18 cellular contexts compared by ENCODE assay signal in the genomic region with DNA sequence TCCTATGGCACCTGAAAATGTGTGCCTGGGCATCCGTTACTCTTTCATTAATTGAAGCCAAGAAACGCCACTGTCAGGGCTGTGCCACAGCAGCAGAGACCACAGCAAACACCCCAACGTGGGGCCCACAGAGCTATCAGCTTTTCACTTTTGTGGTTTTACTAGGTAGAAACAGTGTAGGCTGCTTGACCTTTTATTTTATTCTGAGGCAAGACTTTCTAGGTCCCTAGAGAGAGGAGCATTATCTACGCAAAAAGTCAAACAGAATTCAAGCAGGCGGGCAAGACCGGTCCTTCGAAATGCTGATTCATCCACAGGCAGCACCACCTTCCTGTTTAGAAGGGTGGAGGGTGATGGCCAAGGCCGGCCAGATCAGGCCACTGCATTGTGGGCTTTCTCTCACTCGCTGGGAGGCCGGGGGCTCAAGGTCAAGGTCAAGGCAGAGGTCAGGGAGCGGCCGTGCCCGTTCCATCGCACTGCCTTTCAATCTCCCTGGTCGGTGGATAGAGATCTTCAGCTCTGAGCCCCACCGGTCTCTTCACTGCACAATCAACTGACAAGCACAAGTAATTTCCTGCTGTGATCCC.
DNase-seq lines count a peak whose midpoint lies in the region; ATAC-seq and TF ChIP-seq lines count a peak whose summit lies in the region.
"Had no signal": no experiment of that assay in that cellular context is flagged by ENCODE, and none has a peak within 500 bp of the region (broad histone marks: within the 10 kb centered on the region; RNA-seq: fewer than 3 reads in every experiment).

No MANE protein-coding gene starts in this region.

- H3K27me3 ChIP-seq in liver (ENCODE audit: control insufficient read depth in 4 of 4, insufficient read depth in 4 of 4, low read length in 3 of 4): no peaks in the 10 kb centered on the region
- H3K27me3 ChIP-seq in spleen (replicated peaks in 1 of 7): no peaks in the 10 kb centered on the region
- H3K27me3 ChIP-seq: SJCRH30 had no signal

- H3K27ac ChIP-seq in liver (ENCODE audit: low read depth in 1 of 2, low read length in 2 of 2) (no peak overlapping the region), spleen (peak overlapping the region in 3 of 8 donors; percentile 15 to 33 (median 20))
- H3K27ac ChIP-seq: SJCRH30 had no signal

- H3K4me3 ChIP-seq in liver (ENCODE audit: low read depth in 1 of 3, low read length in 3 of 3): no peak overlapping the region
- no peak overlapping the region for H3K4me3 ChIP-seq in spleen
- H3K4me3 ChIP-seq: SJCRH30 had no signal

- no peak overlapping the region for H3K9ac ChIP-seq in liver (ENCODE audit: low read depth in 1 of 2, low read length in 2 of 2)

- TF ChIP-seq POLR2A in spleen (IDR thresholded peaks at IDR 0.05): no peak

- 50% methylated on average over 16 of the region's 16 CpGs for WGBS in liver
- WGBS in spleen, 5 donors: 24 to 35% (median 28%) methylated on average over 16 of the region's 16 CpGs

- peak; percentile 7 for DNase-seq in Daoy (ENCODE audit: low read depth)
- peak; percentile 57 for DNase-seq in OCI-M1 (lab: John Stamatoyannopoulos, UW)
- peak; percentile 74 for DNase-seq in spleen
- DNase-seq in activated CD8-positive, alpha-beta memory T cell treated with anti-CD3 and anti-CD28 coated beads, Interleukin-2, amount 50 U/mL, for 48 hours: no peak
- DNase-seq in activated CD8-positive, alpha-beta memory T cell treated with anti-CD3 and anti-CD28 coated beads for 24 hours: no peak
- DNase-seq: C1 segment of cervical spinal cord, DND-41, GDM1, HFFc6, MV-4-11, NCI-H1436, NCI-H2081 treated with DMSO at 0.1 percent for 48 hours, NCI-H69, PC-3, SJCRH30 had no signal

- H3K36me3 ChIP-seq in liver (ENCODE audit: control insufficient read depth in 4 of 4, insufficient read depth in 3 of 4, low read depth in 1 of 4, low read length in 3 of 4): no peaks in the 10 kb centered on the region
- no peaks in the 10 kb centered on the region for H3K36me3 ChIP-seq in spleen
- H3K36me3 ChIP-seq: SJCRH30 had no signal

- TF ChIP-seq RAD21 in liver (IDR thresholded peaks at IDR 0.05): no peak

- no peak for ATAC-seq in HG03469 (IDR thresholded peaks at IDR 0.05; ENCODE audit: unreplicated experiment)
- no peak for ATAC-seq in GM21786 (IDR thresholded peaks at IDR 0.05; ENCODE audit: unreplicated experiment)
- ATAC-seq: PC-3 had no signal

- TF ChIP-seq CTCF in liver (IDR thresholded peaks at IDR 0.05; ENCODE audit: low read depth, low read length, missing input control): no peak
- no peak for TF ChIP-seq CTCF in spleen (IDR thresholded peaks at IDR 0.05 in 8 of 11, conservative IDR thresholded peaks at IDR 0.05 in 3 of 11)

- H3K9me3 ChIP-seq in liver (ENCODE audit: control insufficient read depth in 4 of 4, low read length in 3 of 4): peaks cover 0 to 7% (median 4%) of the 10 kb centered on the region in 4 donors
- peaks cover 0 to 33% (median 4%) of the 10 kb centered on the region in 8 donors for H3K9me3 ChIP-seq in spleen
- H3K9me3 ChIP-seq: SJCRH30 had no signal

- intact Hi-C loops in spleen (cut with DNase I; ENCODE audit: low total_unique reads): no loop called here

- H3K4me1 ChIP-seq in liver (ENCODE audit: control insufficient read depth in 4 of 4, insufficient read depth in 4 of 4, low read length in 3 of 4) (no peaks in the 10 kb centered on the region), spleen (peaks cover 0 to 7% (median 0%) of the 10 kb centered on the region in 6 donors)
- H3K4me1 ChIP-seq: SJCRH30 had no signal

TF ChIP-seq in liver, 16 proteins besides CTCF, POLR2A, EP300 and RAD21:
- TF ChIP-seq RXRA (IDR thresholded peaks at IDR 0.05) (no peak), NR2F2 (IDR thresholded peaks at IDR 0.05) (peak; percentile 72), TAF1 (conservative IDR thresholded peaks at IDR 0.05) (no peak), FOXA1 (IDR thresholded peaks at IDR 0.05) (no peak), ATF3 (IDR thresholded peaks at IDR 0.05) (no peak)

Comparison
In these comparisons a context has a peak if more than half of its experiments do, and no peak if none do; other contexts are left out.
1. DNase-seq: peak in Daoy (single experiment), OCI-M1 (single experiment) and spleen (single experiment); none in activated CD8-positive, alpha-beta memory T cell treated with anti-CD3 and anti-CD28 coated beads, Interleukin-2, amount 50 U/mL, for 48 hours (single experiment) and activated CD8-positive, alpha-beta memory T cell treated with anti-CD3 and anti-CD28 coated beads for 24 hours (single experiment).